In genomic region chr19:43607238-43608205, GRCh38 we compare ENCODE assay signal across 8 cellular contexts. TPM values are rescaled to one million over a fixed set of nuclear protein-coding genes. Genes with fewer than 3 reads are reported as not detected.
A peak's percentile ranks its signal among the peaks of the same experiment; 100 is the strongest.
DNase-seq lines count a peak whose midpoint lies in the region; ATAC-seq and TF ChIP-seq lines count a peak whose summit lies in the region.
"Had no signal": no experiment of that assay in that cellular context is flagged by ENCODE, and none has a peak within 500 bp of the region (broad histone marks: within the 10 kb centered on the region; RNA-seq: fewer than 3 reads in every experiment).

No MANE protein-coding gene starts in this region.

- intact Hi-C loops in OCI-LY7 (cut with micrococcal nuclease; ENCODE audit: unreplicated experiment) (no loop called here), breast epithelium (cut with DNase I; ENCODE audit: low total_unique reads) (no loop called here)

- H3K36me3 ChIP-seq in OCI-LY7 (ENCODE audit: insufficient read depth, low read length) (peaks cover 55% of the 10 kb centered on the region), breast epithelium (no peaks in the 10 kb centered on the region)

- CTCF ChIA-PET in OCI-LY7 (lab: Charles Lee; ENCODE audit: unreplicated experiment): no interaction called here

- no peaks in the 10 kb centered on the region for H3K9me2 ChIP-seq in OCI-LY7 (ENCODE audit: insufficient read depth, low read length)

- H3K4me1 ChIP-seq in OCI-LY7 (ENCODE audit: insufficient read depth, low read length, poor library complexity, severe bottlenecking): peaks cover 6% of the 10 kb centered on the region
- H3K4me1 ChIP-seq in breast epithelium: no peaks in the 10 kb centered on the region
- H3K4me1 ChIP-seq: testis had no signal

- no peak overlapping the region for H3K4me2 ChIP-seq in OCI-LY7 (ENCODE audit: low read length)

- H3K4me3 ChIP-seq in OCI-LY7 (ENCODE audit: low read depth, low read length, poor library complexity, severe bottlenecking) (no peak overlapping the region), breast epithelium (no peak overlapping the region), skin epidermis (no peak overlapping the region)
- H3K4me3 ChIP-seq: testis had no signal

- BruUV-seq in OCI-LY7 (replicated peaks; lab: Mats Ljungman, UMichigan): TSS peak; percentile 78

- no peak overlapping the region for H2AFZ ChIP-seq in OCI-LY7 (ENCODE audit: low read length)

- no peaks in the 10 kb centered on the region for H3K79me2 ChIP-seq in OCI-LY7 (ENCODE audit: insufficient read depth, low read depth, low read length)

- no peak for TF ChIP-seq CTCF in OCI-LY7 (conservative IDR thresholded peaks at IDR 0.05; ENCODE audit: low read length)
- no peak for TF ChIP-seq CTCF in breast epithelium (IDR thresholded peaks at IDR 0.05)

- POLR2A ChIA-PET in OCI-LY7 (lab: Charles Lee): no interaction called here

- H3K27me3 ChIP-seq in breast epithelium: no peaks in the 10 kb centered on the region
- H3K27me3 ChIP-seq: testis had no signal

- no peak for DNase-seq in OCI-LY7 (ENCODE audit: low spot score)
- DNase-seq in breast epithelium (ENCODE audit: low spot score in 2 of 2): no peak
- DNase-seq: activated CD4-positive, alpha-beta T cell treated with anti-CD3 and anti-CD28 coated beads for 4 hours; activated effector memory CD4-positive, alpha-beta T cell treated with anti-CD3 and anti-CD28 coated beads, Interleukin-2, amount 50 U/mL, for 16 hours; testis had no signal

- H4K20me1 ChIP-seq in OCI-LY7 (ENCODE audit: insufficient read depth, low read length): no peaks in the 10 kb centered on the region

- H3K9me3 ChIP-seq in OCI-LY7 (ENCODE audit: low read length): no peaks in the 10 kb centered on the region
- H3K9me3 ChIP-seq in breast epithelium: no peaks in the 10 kb centered on the region
- H3K9me3 ChIP-seq: testis had no signal

- H3K27ac ChIP-seq in OCI-LY7 (ENCODE audit: low read depth, low read length, poor library complexity, severe bottlenecking): no peak overlapping the region
- peak overlapping the region; percentile 69 to 75 for H3K27ac ChIP-seq in breast epithelium
- peak overlapping the region in 11 of 21 experiments; percentile 12 to 67 (median 42) for H3K27ac ChIP-seq in skin epidermis
- H3K27ac ChIP-seq: testis had no signal

- no peak for ATAC-seq in HG03457 (IDR thresholded peaks at IDR 0.05; ENCODE audit: unreplicated experiment)
- ATAC-seq in GM21786 (IDR thresholded peaks at IDR 0.05; ENCODE audit: unreplicated experiment): no peak

- no peak for TF ChIP-seq POLR2A in breast epithelium (IDR thresholded peaks at IDR 0.05)

RNA-seq across cellular contexts. Expression of gene SRRM5, which starts 4.4 kb away (rescaled TPM):
- total RNA-seq in OCI-LY7 (2014; rRNA removed; shearing (Covaris generic)): 0.36 and 0.73 TPM in 2 replicates
- 0.61 and 0.85 TPM in 2 replicates for total RNA-seq in OCI-LY7 (2022)
- 1 to 10 TPM in 1 of 3 donors, under 1 TPM in 2; 0.32 to 1.6 (median 0.33) TPM for total RNA-seq in breast epithelium

RNA-seq across cellular contexts. Expression of gene ZNF576, which starts 11.1 kb away (rescaled TPM):
- 11.6 and 20.2 TPM in 2 replicates for total RNA-seq in OCI-LY7 (2014; rRNA removed; shearing (Covaris generic))
- 14.5 and 17.8 TPM in 2 replicates for total RNA-seq in OCI-LY7 (2022)
- 10 to 100 TPM; 14.2 to 18.0 (median 14.8) TPM for total RNA-seq in breast epithelium

RNA-seq across cellular contexts. Expression of gene IRGQ, which starts 11.6 kb away (rescaled TPM):
- 6.4 and 23.0 TPM in 2 replicates for total RNA-seq in OCI-LY7 (2014; rRNA removed; shearing (Covaris generic))
- total RNA-seq in OCI-LY7 (2022) (15.1 and 15.3 TPM in 2 replicates), breast epithelium (10 to 100 TPM; 14.9 to 17.4 (median 16.1) TPM)

RNA-seq across cellular contexts. Expression of gene ZNF428, which starts 11.9 kb away (rescaled TPM):
- 91.1 and 98.1 TPM in 2 replicates for total RNA-seq in OCI-LY7 (2014; rRNA removed; shearing (Covaris generic))
- 28.5 and 31.0 TPM in 2 replicates for total RNA-seq in OCI-LY7 (2022)
- 10 to 100 TPM; 24.7 to 31.1 (median 28.2) TPM for total RNA-seq in breast epithelium

RNA-seq across cellular contexts. Expression of gene PINLYP, which starts 31.9 kb away (rescaled TPM):
- 4.9 and 11.5 TPM in 2 replicates for total RNA-seq in OCI-LY7 (2014; rRNA removed; shearing (Covaris generic))
- 0.40 and 0.81 TPM in 2 replicates for total RNA-seq in OCI-LY7 (2022)
- 10 to 100 TPM in 1 of 3 donors, 1 to 10 TPM in 2; 4.5 to 12.5 (median 6.9) TPM for total RNA-seq in breast epithelium
